ENCODE assay signal across 9 cellular contexts in the genomic region with DNA sequence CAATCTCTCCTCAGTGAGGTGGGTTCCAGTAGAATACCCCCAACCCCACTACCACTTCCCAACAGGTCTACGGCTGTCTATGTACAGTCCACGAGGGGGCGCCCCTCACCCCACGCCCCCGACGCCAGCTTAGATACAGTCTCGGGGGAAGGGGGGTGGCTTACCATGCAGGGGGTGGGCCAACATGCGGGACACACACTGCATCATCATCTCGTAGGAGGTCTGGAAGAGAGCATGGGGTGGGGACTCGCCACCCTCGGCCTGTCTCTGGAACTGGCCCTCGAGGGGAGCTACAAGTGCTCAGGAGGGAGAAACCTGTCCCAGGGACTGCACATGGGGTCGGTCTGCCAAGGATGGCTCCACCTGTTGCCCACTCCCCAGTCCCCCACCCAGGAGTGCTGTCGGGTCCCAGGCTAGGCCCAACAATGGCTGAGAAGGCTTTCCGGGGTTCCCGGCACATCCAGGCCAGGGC. TPM values are rescaled to one million over a fixed set of nuclear protein-coding genes. Genes with fewer than 3 reads are reported as not detected.
A peak's percentile ranks its signal among the peaks of the same experiment; 100 is the strongest.
DNase-seq lines count a peak whose midpoint lies in the region; ATAC-seq, FAIRE-seq and TF ChIP-seq lines count a peak whose summit lies in the region.
"Had no signal": no experiment of that assay in that cellular context is flagged by ENCODE, and none has a peak within 500 bp of the region (broad histone marks: within the 10 kb centered on the region; RNA-seq: fewer than 3 reads in every experiment).

No MANE protein-coding gene starts in this region.

- CTCF ChIA-PET in CD4-positive, alpha-beta T cell (lab: Charles Lee) = interaction anchor here (0.9 kb wide), 1 partner anchor 41 kb away, joined by 4 read pairs; no protein-coding TSS in a partner anchor

- H3K9me2 ChIP-seq in neural cell (ENCODE audit: insufficient read depth, low read length) = no peaks in the 10 kb centered on the region

- H3K27ac Mint-ChIP-seq in CD4-positive, alpha-beta T cell = peak overlapping the region; percentile 27
- H3K27ac Mint-ChIP-seq in chondrocyte (ENCODE audit: unreplicated experiment) = no peak overlapping the region
- H3K27ac Mint-ChIP-seq in immature natural killer cell = no peak overlapping the region

- H3K9me3 Mint-ChIP-seq in CD4-positive, alpha-beta T cell = no peaks in the 10 kb centered on the region
- H3K9me3 Mint-ChIP-seq in chondrocyte (ENCODE audit: low read depth) = no peaks in the 10 kb centered on the region
- peaks cover 0 to 2% (median 0%) of the 10 kb centered on the region in 6 donors for H3K9me3 Mint-ChIP-seq in immature natural killer cell

- H3K4me1 Mint-ChIP-seq in CD4-positive, alpha-beta T cell (ENCODE audit: low read depth) = peaks cover 32% of the 10 kb centered on the region
- H3K4me1 Mint-ChIP-seq in chondrocyte (ENCODE audit: low read depth) = peaks cover 32% of the 10 kb centered on the region
- peaks cover 22 to 34% of the 10 kb centered on the region in 2 donors for H3K4me1 Mint-ChIP-seq in immature natural killer cell

- H3K79me2 ChIP-seq in neural cell (replicated peaks; ENCODE audit: insufficient read depth, low read length) = peaks cover 14% of the 10 kb centered on the region

- H3K27me3 ChIP-seq in CD4-positive, alpha-beta T cell (ENCODE audit: control insufficient read depth, insufficient read depth, low read length) = no peaks in the 10 kb centered on the region
- no peaks in the 10 kb centered on the region for H3K27me3 ChIP-seq in neural cell (ENCODE audit: insufficient read depth, low read depth, low read length)

- H3K9me3 ChIP-seq in CD4-positive, alpha-beta T cell (ENCODE audit: control insufficient read depth, low read length) = no peaks in the 10 kb centered on the region
- no peaks in the 10 kb centered on the region for H3K9me3 ChIP-seq in neural cell (ENCODE audit: low read length)

- H3K27ac ChIP-seq in CD4-positive, alpha-beta T cell (ENCODE audit: low read depth, low read length) = no peak overlapping the region
- no peak overlapping the region for H3K27ac ChIP-seq in neural cell (ENCODE audit: low read length)

- no peak for TF ChIP-seq EP300 in neural cell (conservative IDR thresholded peaks at IDR 0.05; ENCODE audit: poor library complexity, severe bottlenecking)

- no peaks in the 10 kb centered on the region for H3F3A ChIP-seq in neural cell (ENCODE audit: insufficient read depth, low read length, poor library complexity, severe bottlenecking)

- no peak overlapping the region for H3K9ac ChIP-seq in neural cell (ENCODE audit: low read length)

- peaks cover 88% of the 10 kb centered on the region for H3K36me3 Mint-ChIP-seq in CD4-positive, alpha-beta T cell (ENCODE audit: low read depth)
- H3K36me3 Mint-ChIP-seq in chondrocyte (ENCODE audit: low read depth) (peaks cover 41% of the 10 kb centered on the region), immature natural killer cell (peaks cover 12 to 40% (median 17%) of the 10 kb centered on the region in 3 donors)

- intact Hi-C loops in CD4-positive, alpha-beta T cell (cut with DNase I, micrococcal nuclease) = loop anchor here (5.0 kb wide), 2 partner anchors 40 to 65 kb away; no protein-coding TSS in a partner anchor

- peak; percentile 4 for FAIRE-seq in HTR-8/SVneo (lab: Jason Lieb, UNC)

- no peak for TF ChIP-seq CTCF in CD4-positive, alpha-beta T cell (IDR thresholded peaks at IDR 0.05)
- peak; percentile 58 for TF ChIP-seq CTCF in chondrocyte (IDR thresholded peaks at IDR 0.05)
- TF ChIP-seq CTCF in neural cell (IDR thresholded peaks at IDR 0.05; ENCODE audit: poor library complexity, severe bottlenecking) = peak; percentile 18

- H3K4me3 Mint-ChIP-seq in CD4-positive, alpha-beta T cell = no peak overlapping the region
- H3K4me3 Mint-ChIP-seq in chondrocyte (ENCODE audit: unreplicated experiment) (no peak overlapping the region), immature natural killer cell (no peak overlapping the region)

- no peaks in the 10 kb centered on the region for H3K27me3 Mint-ChIP-seq in CD4-positive, alpha-beta T cell
- H3K27me3 Mint-ChIP-seq in chondrocyte (ENCODE audit: low read depth) (no peaks in the 10 kb centered on the region), immature natural killer cell (ENCODE audit: low read depth in 3 of 3) (peaks cover 0 to 3% (median 2%) of the 10 kb centered on the region in 3 donors)

- no peak overlapping the region for H2AFZ ChIP-seq in neural cell (ENCODE audit: low read depth, low read length)

- no peak for ATAC-seq in CD4-positive, alpha-beta T cell (ENCODE audit: poor library complexity)

- H4K20me1 ChIP-seq in neural cell (ENCODE audit: insufficient read depth) = peaks cover 7% of the 10 kb centered on the region

- TF ChIP-seq RAD21 in neural cell (conservative IDR thresholded peaks at IDR 0.05) = no peak

- no peak overlapping the region for H3K4me3 ChIP-seq in neural cell (ENCODE audit: low read length)

- no peak for DNase-seq in CD4-positive, alpha-beta T cell
- no peak for DNase-seq in HTR-8/SVneo (ENCODE audit: insufficient read length, low spot score)
- peak; percentile 68 for DNase-seq in chondrocyte (ENCODE audit: low spot score)
- no peak for DNase-seq in Ammon's horn (ENCODE audit: low spot score)
- DNase-seq in immature natural killer cell = no peak
- DNase-seq in mucosa of gallbladder (ENCODE audit: low spot score) = no peak
- DNase-seq in activated naive CD4-positive, alpha-beta T cell treated with Interleukin-2 at 50 U/mL for 16 hours = no peak
- DNase-seq: NCI-H345 had no signal

- no peak overlapping the region for H3K4me2 ChIP-seq in neural cell (ENCODE audit: low read length)

- POLR2A ChIA-PET in CD4-positive, alpha-beta T cell (lab: Charles Lee) = no interaction called here

- H3K36me3 ChIP-seq in neural cell (ENCODE audit: insufficient read depth, low read length) = no peaks in the 10 kb centered on the region

TF ChIP-seq in neural cell, 6 proteins besides CTCF, POLR2A, EP300 and RAD21:
- TF ChIP-seq TAF1 (IDR thresholded peaks at IDR 0.05; ENCODE audit: low read depth) = no peak
- TF ChIP-seq SMC3 (conservative IDR thresholded peaks at IDR 0.05; ENCODE audit: poor library complexity) = peak; percentile 23

RNA-seq across cellular contexts. Expression of gene MTCH1, which starts 8.5 kb away (rescaled TPM):
- total RNA-seq in CD4-positive, alpha-beta T cell = 100 to 1,000 TPM; 231 to 239 TPM
- total RNA-seq in chondrocyte (188 to 208 TPM (median 190 TPM) in 3 replicates), mucosa of gallbladder (206 TPM)
- polyA plus RNA-seq in neural cell (217 and 232 TPM in 2 replicates), immature natural killer cell (100 to 1,000 TPM in 1 of 3 donors, 10 to 100 TPM in 2; 86.0 to 116 (median 94.7) TPM)
- polyA minus RNA-seq in neural cell = 164 and 170 TPM in 2 replicates

RNA-seq across cellular contexts. Expression of gene PI16, which starts 23.0 kb away (rescaled TPM):
- 1 to 10 TPM; 5.2 to 7.8 TPM for total RNA-seq in CD4-positive, alpha-beta T cell
- total RNA-seq in chondrocyte (0.15 TPM in 1 of 3 replicates, not detected in the others), mucosa of gallbladder (16.2 TPM)
- polyA plus RNA-seq in neural cell (0.56 TPM in 1 of 2 replicates, not detected in the other), immature natural killer cell (1 to 10 TPM; 3.6 to 6.9 (median 3.6) TPM)
- polyA minus RNA-seq in neural cell = not detected in 2 replicates

RNA-seq across cellular contexts. Expression of gene FGD2, which starts 27.9 kb away (rescaled TPM):
- 1 to 10 TPM; 1.2 TPM for total RNA-seq in CD4-positive, alpha-beta T cell
- not detected in 3 replicates for total RNA-seq in chondrocyte
- polyA plus RNA-seq in neural cell = not detected in 2 replicates
- not detected in 2 replicates for polyA minus RNA-seq in neural cell
- 1 to 10 TPM in 2 of 3 donors, under 1 TPM in 1; 0.77 to 3.6 (median 1.9) TPM for polyA plus RNA-seq in immature natural killer cell
- 20.5 TPM for total RNA-seq in mucosa of gallbladder
